Comparison of ENCODE assay signal across 11 cellular contexts in genomic region chr2:77633601-77634000, GRCh38.
"Had no signal": no experiment of that assay in that cellular context is flagged by ENCODE, and none has a peak within 500 bp of the region (broad histone marks: within the 10 kb centered on the region; RNA-seq: fewer than 3 reads in every experiment).

No MANE protein-coding gene starts in this region.

- ATAC-seq: GM23338, HCT116 had no signal

- H3K36me3 ChIP-seq: HAP-1 had no signal

- H3K4me3 ChIP-seq: GM23248, GM23338, HAP-1 had no signal

- H3K9ac ChIP-seq: GM23248 had no signal

- H3K27ac ChIP-seq: GM23248 had no signal

- FAIRE-seq: H1, H54 had no signal

- H3K9me3 ChIP-seq: HAP-1 had no signal

- DNase-seq: GM23248, GOT3, H7, H9, HCEC 1CT, HFFc6 had no signal

- H3K4me3 Mint-ChIP-seq: GM23338, H9, HFFc6 had no signal

- H2AFZ ChIP-seq: GM23248, GM23338 had no signal

- H3K27ac Mint-ChIP-seq: GM23338, H9, HFFc6 had no signal

- H3K4me1 ChIP-seq: HAP-1 had no signal

- H3K4me2 ChIP-seq: GM23338 had no signal
